In genomic region chr6:106512958-106513480, GRCh38 we compare ENCODE assay signal across 8 cellular contexts.
DNase-seq lines count a peak whose midpoint lies in the region; ATAC-seq and TF ChIP-seq lines count a peak whose summit lies in the region.

No MANE protein-coding gene starts in this region.

- peak overlapping the region; percentile 47 for H3K9ac ChIP-seq in SK-N-MC (ENCODE audit: insufficient read length)

- no peak for TF ChIP-seq POLR2A in spleen (IDR thresholded peaks at IDR 0.05)

- no peaks in the 10 kb centered on the region for H3K36me3 ChIP-seq in GM23338 (ENCODE audit: insufficient read depth)
- no peaks in the 10 kb centered on the region for H3K36me3 ChIP-seq in SK-N-MC (ENCODE audit: insufficient read depth, low read length)
- H3K36me3 ChIP-seq in spleen, result no peaks in the 10 kb centered on the region

- ATAC-seq in GM23338 (no peak), HG03520 (IDR thresholded peaks at IDR 0.05; ENCODE audit: unreplicated experiment) (no peak), HG02973 (IDR thresholded peaks at IDR 0.05; ENCODE audit: unreplicated experiment) (no peak)

- H3K9me3 Mint-ChIP-seq in GM23338 (no peaks in the 10 kb centered on the region), glutamatergic neuron (ENCODE audit: unreplicated experiment) (peaks cover 2% of the 10 kb centered on the region)

- H3K4me1 ChIP-seq in GM23338 (ENCODE audit: insufficient read depth) (peaks cover 35% of the 10 kb centered on the region), spleen (peaks cover 27 to 87% (median 77%) of the 10 kb centered on the region in 6 donors)

- H3K4me3 Mint-ChIP-seq in GM23338, result peak overlapping the region; percentile 87
- H3K4me3 Mint-ChIP-seq in glutamatergic neuron (ENCODE audit: unreplicated experiment), result peak overlapping the region; percentile 25

- H3K4me1 Mint-ChIP-seq in GM23338 (peaks cover 27% of the 10 kb centered on the region), glutamatergic neuron (ENCODE audit: low read depth, unreplicated experiment) (peaks cover 9% of the 10 kb centered on the region)

- DNase-seq in GM23338 (ENCODE audit: low spot score), result no peak
- DNase-seq in SK-N-MC (ENCODE audit: low read depth, low spot score), result no peak
- DNase-seq in glutamatergic neuron, result no peak
- DNase-seq in spleen, result no peak
- no peak for DNase-seq in GM03348 (ENCODE audit: low spot score)
- DNase-seq in occipital lobe (lab: John Stamatoyannopoulos, UW), result no peak

- no peak overlapping the region for H3K27ac ChIP-seq in GM23338 (ENCODE audit: low read depth)
- peak overlapping the region; percentile 87 for H3K27ac ChIP-seq in SK-N-MC
- H3K27ac ChIP-seq in spleen, result peak overlapping the region; percentile 93 to 100 (median 98)

- peaks cover 68% of the 10 kb centered on the region for H3K27me3 ChIP-seq in GM23338 (ENCODE audit: insufficient read depth)
- peaks cover 0 to 16% (median 4%) of the 10 kb centered on the region in 7 donors for H3K27me3 ChIP-seq in spleen (replicated peaks in 1 of 7)

- intact Hi-C loops in spleen (cut with DNase I; ENCODE audit: low total_unique reads), result loop anchor here (5.0 kb wide), 1 partner anchor 44 kb away; no protein-coding TSS in a partner anchor

- peaks cover 9% of the 10 kb centered on the region for H3F3A ChIP-seq in GM23338 (replicated peaks; ENCODE audit: low read depth)

- no peaks in the 10 kb centered on the region; the same call in 2 of the 3 replicates for H3K36me3 Mint-ChIP-seq in GM23338 (ENCODE audit: low read depth)
- H3K36me3 Mint-ChIP-seq in glutamatergic neuron (ENCODE audit: unreplicated experiment), result peaks cover 5% of the 10 kb centered on the region

- no peak overlapping the region for H3K27ac Mint-ChIP-seq in GM23338
- H3K27ac Mint-ChIP-seq in glutamatergic neuron (ENCODE audit: unreplicated experiment), result no peak overlapping the region

- peaks cover 12% of the 10 kb centered on the region for H4K20me1 ChIP-seq in GM23338 (replicated peaks; ENCODE audit: insufficient read depth)

- H3K4me3 ChIP-seq in GM23338 (peak overlapping the region; percentile 84), SK-N-MC (peak overlapping the region; percentile 74), spleen (peak overlapping the region; percentile 60 to 92 (median 68))

- no peaks in the 10 kb centered on the region for H3K79me2 ChIP-seq in GM23338 (replicated peaks; ENCODE audit: insufficient read depth)

- no peaks in the 10 kb centered on the region for H3K9me3 ChIP-seq in SK-N-MC (ENCODE audit: low read depth, low read length)
- H3K9me3 ChIP-seq in spleen, result no peaks in the 10 kb centered on the region

- H3K4me2 ChIP-seq in GM23338, result peak overlapping the region; percentile 99

- 1 to 3% (median 2%) methylated on average over 10 to 19 of the region's 19 CpGs for WGBS in spleen, 5 donors

- peaks cover 59% of the 10 kb centered on the region for H3K27me3 Mint-ChIP-seq in GM23338 (ENCODE audit: insufficient read depth, low read depth, poor library complexity)
- H3K27me3 Mint-ChIP-seq in glutamatergic neuron (ENCODE audit: unreplicated experiment), result peaks cover 12% of the 10 kb centered on the region

- H2AFZ ChIP-seq in GM23338, result peak overlapping the region; percentile 91

- TF ChIP-seq CTCF in GM23338 (conservative IDR thresholded peaks at IDR 0.05; ENCODE audit: low read depth in 2 of 2), result no peak
- no peak for TF ChIP-seq CTCF in glutamatergic neuron (IDR thresholded peaks at IDR 0.05; ENCODE audit: partially characterized antibody, unreplicated experiment)
- no peak for TF ChIP-seq CTCF in spleen (IDR thresholded peaks at IDR 0.05 in 8 of 11, conservative IDR thresholded peaks at IDR 0.05 in 3 of 11)

- no peaks in the 10 kb centered on the region for H3K9me2 ChIP-seq in GM23338 (ENCODE audit: insufficient read depth)

TF ChIP-seq in GM23338, 12 proteins besides CTCF, POLR2A, EP300 and RAD21 (continues in another document):
- TF ChIP-seq EZH2 (IDR thresholded peaks at IDR 0.05; ENCODE audit: low read depth, unreplicated experiment) (no peak), ZNF114 (CRISPR knock-in tag; IDR thresholded peaks at IDR 0.05) (no peak), ZNF462 (CRISPR knock-in tag; IDR thresholded peaks at IDR 0.05) (no peak), POLR2AphosphoS5 (IDR thresholded peaks at IDR 0.05; ENCODE audit: low read depth) (no peak), EZH2phosphoT487 (IDR thresholded peaks at IDR 0.05; ENCODE audit: unreplicated experiment) (no peak), JUNB (IDR thresholded peaks at IDR 0.05; ENCODE audit: unreplicated experiment) (no peak), REST (IDR thresholded peaks at IDR 0.05; ENCODE audit: unreplicated experiment) (no peak), ZNF331 (CRISPR knock-in tag; IDR thresholded peaks at IDR 0.05; ENCODE audit: low read depth) (no peak)
